ENCODE assay signal across 8 cellular contexts in genomic region chr20:50958733-50959542, GRCh38. TPM values are rescaled to one million over a fixed set of nuclear protein-coding genes. Genes with fewer than 3 reads are reported as not detected.
A peak's percentile ranks its signal among the peaks of the same experiment; 100 is the strongest.
DNase-seq lines count a peak whose midpoint lies in the region; ATAC-seq and TF ChIP-seq lines count a peak whose summit lies in the region.

Gene MOCS3, plus strand, starts transcription at chr20:50958818. Its CDS starts 25 bp downstream, at chr20:50958843.

- H3K27me3 ChIP-seq in Panc1 (ENCODE audit: control insufficient read depth, insufficient read depth, low read length), result no peaks in the 10 kb centered on the region
- H3K27me3 ChIP-seq in esophagus squamous epithelium, result no peaks in the 10 kb centered on the region
- H3K27me3 ChIP-seq in naive thymus-derived CD4-positive, alpha-beta T cell (ENCODE audit: control insufficient read depth in 2 of 2, insufficient read depth in 2 of 2, low read length in 2 of 2), result no peaks in the 10 kb centered on the region

- peak; percentile 71 for ATAC-seq in GM19043 (IDR thresholded peaks at IDR 0.05; ENCODE audit: low read depth, unreplicated experiment)
- ATAC-seq in HG03354 (IDR thresholded peaks at IDR 0.05; ENCODE audit: poor library complexity, severe bottlenecking, unreplicated experiment), result peak; percentile 78
- peak; percentile 86 for ATAC-seq in Panc1
- peak; percentile 86 for ATAC-seq in naive thymus-derived CD4-positive, alpha-beta T cell

- no peak for TF ChIP-seq CTCF in CD14-positive monocyte (IDR thresholded peaks at IDR 0.05)
- no peak for TF ChIP-seq CTCF in Panc1 (IDR thresholded peaks at IDR 0.05)
- TF ChIP-seq CTCF in esophagus squamous epithelium (IDR thresholded peaks at IDR 0.05), result no peak

- CTCF ChIA-PET in Panc1 (lab: Charles Lee), result interaction anchor here (0.7 kb wide), 1 partner anchor 108 kb away, joined by 3 read pairs; no protein-coding TSS in a partner anchor
- CTCF ChIA-PET in naive thymus-derived CD4-positive, alpha-beta T cell (lab: Charles Lee), result interaction anchor here (0.6 to 1.7 kb wide), 9 partner anchors 19 to 413 kb away, joined by 3 to 11 read pairs (median 5); partner anchors contain the start of genes ADNP and BCAS4

- peak within 1 kb of the TSS; percentile 98 to 99 (median 99) for H3K27ac Mint-ChIP-seq in CD14-positive monocyte
- peak within 1 kb of the TSS; percentile 92 for H3K27ac Mint-ChIP-seq in activated T-helper 1 cell treated with anti-CD3 and anti-CD28 coated beads, Interleukin-12 subunit alpha, Interleukin-12 subunit beta, Interleukin-2, Interleukin-4 antibody, amounts not matched to agents 30 ng/mL and 10 ng/mL and 1 ng/mL, durations not matched to agents 14 hours and 24 hours and 36 hours
- H3K27ac Mint-ChIP-seq in naive thymus-derived CD4-positive, alpha-beta T cell, result peak within 1 kb of the TSS; percentile 97 to 100 (median 100)

- peaks cover 0 to 2% (median 0%) of the 10 kb centered on the region in 7 donors for H3K9me3 Mint-ChIP-seq in CD14-positive monocyte
- no peaks in the 10 kb centered on the region for H3K9me3 Mint-ChIP-seq in activated T-helper 1 cell treated with anti-CD3 and anti-CD28 coated beads, Interleukin-12 subunit alpha, Interleukin-12 subunit beta, Interleukin-2, Interleukin-4 antibody, amounts not matched to agents 30 ng/mL and 10 ng/mL and 1 ng/mL, durations not matched to agents 14 hours and 24 hours and 36 hours
- peaks cover 0 to 3% (median 0%) of the 10 kb centered on the region in 11 donors for H3K9me3 Mint-ChIP-seq in naive thymus-derived CD4-positive, alpha-beta T cell

- peak; percentile 96 for DNase-seq in CD14-positive monocyte (ENCODE audit: low spot score)
- no peak for DNase-seq in Panc1 (ENCODE audit: low read depth, low spot score)
- DNase-seq in activated T-helper 1 cell treated with anti-CD3 and anti-CD28 coated beads, Interleukin-12 subunit alpha, Interleukin-12 subunit beta, Interleukin-2, Interleukin-4 antibody, amounts not matched to agents 30 ng/mL and 10 ng/mL and 1 ng/mL, durations not matched to agents 14 hours and 24 hours and 36 hours (ENCODE audit: low spot score), result peak; percentile 80
- peak; percentile 27 for DNase-seq in esophagus squamous epithelium (lab: John Stamatoyannopoulos, UW)
- DNase-seq in naive thymus-derived CD4-positive, alpha-beta T cell, result peak in 5 of 9 donors; percentile 57 to 93 (median 91)
- DNase-seq in stimulated activated naive CD4-positive, alpha-beta T cell (lab: John Stamatoyannopoulos, UW), result peak in 5 of 6 experiments; percentile 77 to 97 (median 86)

- H3K27me3 Mint-ChIP-seq in CD14-positive monocyte (ENCODE audit: low read depth in 3 of 3), result peaks cover 0 to 4% (median 0%) of the 10 kb centered on the region in 3 donors
- no peaks in the 10 kb centered on the region for H3K27me3 Mint-ChIP-seq in activated T-helper 1 cell treated with anti-CD3 and anti-CD28 coated beads, Interleukin-12 subunit alpha, Interleukin-12 subunit beta, Interleukin-2, Interleukin-4 antibody, amounts not matched to agents 30 ng/mL and 10 ng/mL and 1 ng/mL, durations not matched to agents 14 hours and 24 hours and 36 hours (ENCODE audit: insufficient read depth)
- peaks cover 0 to 2% (median 0%) of the 10 kb centered on the region in 5 donors for H3K27me3 Mint-ChIP-seq in naive thymus-derived CD4-positive, alpha-beta T cell

- H3K36me3 ChIP-seq in Panc1 (ENCODE audit: control insufficient read depth, insufficient read depth, low read length) (peaks cover 21% of the 10 kb centered on the region), esophagus squamous epithelium (peaks cover 0 to 42% (median 3%) of the 10 kb centered on the region in 3 donors)
- peaks cover 0 to 25% (median under 1%) of the 10 kb centered on the region in 3 experiments for H3K36me3 ChIP-seq in naive thymus-derived CD4-positive, alpha-beta T cell (ENCODE audit: control insufficient read depth in 2 of 3, insufficient read depth in 3 of 3, low read length in 3 of 3)

- 1% methylated on average over 22 to 36 of the region's 65 CpGs for WGBS in esophagus squamous epithelium, 2 donors

- TF ChIP-seq POLR2A in esophagus squamous epithelium (IDR thresholded peaks at IDR 0.05), result no peak

- peaks cover 39% of the 10 kb centered on the region for H3K4me1 Mint-ChIP-seq in CD14-positive monocyte
- peaks cover 50% of the 10 kb centered on the region for H3K4me1 Mint-ChIP-seq in activated T-helper 1 cell treated with anti-CD3 and anti-CD28 coated beads, Interleukin-12 subunit alpha, Interleukin-12 subunit beta, Interleukin-2, Interleukin-4 antibody, amounts not matched to agents 30 ng/mL and 10 ng/mL and 1 ng/mL, durations not matched to agents 14 hours and 24 hours and 36 hours (ENCODE audit: low read depth)
- peaks cover 25 to 78% (median 66%) of the 10 kb centered on the region in 7 donors for H3K4me1 Mint-ChIP-seq in naive thymus-derived CD4-positive, alpha-beta T cell

- H3K36me3 Mint-ChIP-seq in CD14-positive monocyte, result peaks cover 23 to 29% of the 10 kb centered on the region in 2 donors
- H3K36me3 Mint-ChIP-seq in activated T-helper 1 cell treated with anti-CD3 and anti-CD28 coated beads, Interleukin-12 subunit alpha, Interleukin-12 subunit beta, Interleukin-2, Interleukin-4 antibody, amounts not matched to agents 30 ng/mL and 10 ng/mL and 1 ng/mL, durations not matched to agents 14 hours and 24 hours and 36 hours (ENCODE audit: low read depth), result peaks cover 17% of the 10 kb centered on the region
- peaks cover 0 to 24% (median 12%) of the 10 kb centered on the region in 5 donors for H3K36me3 Mint-ChIP-seq in naive thymus-derived CD4-positive, alpha-beta T cell

- peak within 1 kb of the TSS; percentile 98 for H3K27ac ChIP-seq in Panc1 (ENCODE audit: low read length)
- peak within 1 kb of the TSS; percentile 91 to 93 (median 92) for H3K27ac ChIP-seq in esophagus squamous epithelium
- H3K27ac ChIP-seq in naive thymus-derived CD4-positive, alpha-beta T cell (ENCODE audit: low read depth, low read length), result peak within 1 kb of the TSS; percentile 93

- in situ Hi-C loops in Panc1 (cut with HindIII; ENCODE audit: low pct_unique_long_range_greater_than_20kb, low sequenced_read_pairs), result no loop called here

- peak within 1 kb of the TSS; percentile 93 to 98 for H3K4me3 Mint-ChIP-seq in CD14-positive monocyte
- peak within 1 kb of the TSS; percentile 99 for H3K4me3 Mint-ChIP-seq in activated T-helper 1 cell treated with anti-CD3 and anti-CD28 coated beads, Interleukin-12 subunit alpha, Interleukin-12 subunit beta, Interleukin-2, Interleukin-4 antibody, amounts not matched to agents 30 ng/mL and 10 ng/mL and 1 ng/mL, durations not matched to agents 14 hours and 24 hours and 36 hours
- H3K4me3 Mint-ChIP-seq in naive thymus-derived CD4-positive, alpha-beta T cell, result peak within 1 kb of the TSS; percentile 92 to 99 (median 98)

- H3K9me3 ChIP-seq in Panc1 (ENCODE audit: control insufficient read depth, insufficient read depth, low read depth, low read length) (no peaks in the 10 kb centered on the region), esophagus squamous epithelium (no peaks in the 10 kb centered on the region)
- H3K9me3 ChIP-seq in naive thymus-derived CD4-positive, alpha-beta T cell (ENCODE audit: control insufficient read depth in 2 of 3, low read length in 3 of 3), result no peaks in the 10 kb centered on the region

- H3K4me1 ChIP-seq in Panc1 (ENCODE audit: control insufficient read depth, insufficient read depth, low read length), result peaks cover 20% of the 10 kb centered on the region
- H3K4me1 ChIP-seq in esophagus squamous epithelium, result peaks cover 19 to 63% (median 31%) of the 10 kb centered on the region in 3 donors
- peaks cover 22 to 25% of the 10 kb centered on the region in 2 donors for H3K4me1 ChIP-seq in naive thymus-derived CD4-positive, alpha-beta T cell (ENCODE audit: control insufficient read depth in 2 of 2, insufficient read depth in 2 of 2, low read length in 2 of 2)

- BruUV-seq in Panc1 (replicated peaks; lab: Mats Ljungman, UMichigan), result TSS peak; percentile 93

- POLR2A ChIA-PET in Panc1 (lab: Charles Lee), result interaction anchor here (0.6 to 1.0 kb wide), 4 partner anchors 12 to 90 kb away, joined by 3 to 4 read pairs (median 4); partner anchors contain the start of gene ADNP
- POLR2A ChIA-PET in naive thymus-derived CD4-positive, alpha-beta T cell (lab: Charles Lee), result interaction anchor here (0.6 to 3.2 kb wide), 18 partner anchors 9 to 887 kb away, joined by 3 to 95 read pairs (median 4); partner anchors contain the start of genes ADNP and BCAS4

- intact Hi-C loops in CD14-positive monocyte (cut with micrococcal nuclease) (loop anchor here (1.0 kb wide), 2 partner anchors 21 to 28 kb away; partner anchors contain the start of gene ADNP (in 2 of the 2)), Panc1 (cut with micrococcal nuclease; ENCODE audit: unreplicated experiment) (no loop called here), esophagus squamous epithelium (cut with DNase I) (no loop called here)
- intact Hi-C loops in activated T-helper 1 cell treated with anti-CD3 and anti-CD28 coated beads, Interleukin-12 subunit alpha, Interleukin-12 subunit beta, Interleukin-2, Interleukin-4 antibody, amounts not matched to agents 30 ng/mL and 10 ng/mL and 1 ng/mL, durations not matched to agents 14 hours and 24 hours and 36 hours (cut with micrococcal nuclease), result loop anchor here (1.0 to 2.0 kb wide), 5 partner anchors 28 to 1912 kb away; partner anchors contain the start of genes ADNP, BCAS4 and CSE1L
- intact Hi-C loops in naive thymus-derived CD4-positive, alpha-beta T cell (cut with micrococcal nuclease), result loop anchor here (1.0 to 2.0 kb wide), 8 partner anchors 28 to 582 kb away; partner anchors contain the start of genes ADNP (in 2 of the 2), PARD6B (in 2 of the 2) and BCAS4 (in 1 of the 2)

- H3K4me3 ChIP-seq in Panc1 (ENCODE audit: low read depth in 2 of 2, low read length in 2 of 2) (peak within 1 kb of the TSS; percentile 92 to 100), esophagus squamous epithelium (peak within 1 kb of the TSS; percentile 70 to 97 (median 89))
- peak within 1 kb of the TSS; percentile 93 for H3K4me3 ChIP-seq in naive thymus-derived CD4-positive, alpha-beta T cell (ENCODE audit: low read length)

RNA-seq across cellular contexts. Expression of gene MOCS3, which starts in this region (rescaled TPM):
- polyA plus RNA-seq in CD14-positive monocyte, result 1 to 10 TPM; 1.9 TPM
- 5.8 TPM for total RNA-seq in Panc1 (2021; ENCODE audit: unreplicated experiment)
- 3.5 TPM for polyA plus RNA-seq in Panc1 (2012; ENCODE audit: insufficient read length)
- 6.2 and 6.7 TPM in 2 replicates for total RNA-seq in activated T-helper 1 cell treated with anti-CD3 and anti-CD28 coated beads, Interleukin-12 subunit alpha, Interleukin-12 subunit beta, Interleukin-2, Interleukin-4 antibody, amounts not matched to agents 30 ng/mL and 10 ng/mL and 1 ng/mL, durations not matched to agents 14 hours and 24 hours and 36 hours
- total RNA-seq in esophagus squamous epithelium, result 1 to 10 TPM; 4.1 to 6.7 (median 5.4) TPM
- total RNA-seq in naive thymus-derived CD4-positive, alpha-beta T cell, result 1 to 10 TPM; 2.5 to 8.9 (median 5.2) TPM
- 1 to 10 TPM; 5.2 to 5.5 TPM for polyA plus RNA-seq in naive thymus-derived CD4-positive, alpha-beta T cell

Comparison
In these comparisons a context has a peak if more than half of its experiments do, and no peak if none do; other contexts are left out.
1. intact Hi-C loops: an anchor here in CD14-positive monocyte (1.0 kb wide), activated T-helper 1 cell treated with anti-CD3 and anti-CD28 coated beads, Interleukin-12 subunit alpha, Interleukin-12 subunit beta, Interleukin-2, Interleukin-4 antibody, amounts not matched to agents 30 ng/mL and 10 ng/mL and 1 ng/mL, durations not matched to agents 14 hours and 24 hours and 36 hours (1.0 to 2.0 kb wide) and naive thymus-derived CD4-positive, alpha-beta T cell (1.0 to 2.0 kb wide); none called in Panc1 and esophagus squamous epithelium.